ENCODE assay signal across 16 cellular contexts in the genomic region with DNA sequence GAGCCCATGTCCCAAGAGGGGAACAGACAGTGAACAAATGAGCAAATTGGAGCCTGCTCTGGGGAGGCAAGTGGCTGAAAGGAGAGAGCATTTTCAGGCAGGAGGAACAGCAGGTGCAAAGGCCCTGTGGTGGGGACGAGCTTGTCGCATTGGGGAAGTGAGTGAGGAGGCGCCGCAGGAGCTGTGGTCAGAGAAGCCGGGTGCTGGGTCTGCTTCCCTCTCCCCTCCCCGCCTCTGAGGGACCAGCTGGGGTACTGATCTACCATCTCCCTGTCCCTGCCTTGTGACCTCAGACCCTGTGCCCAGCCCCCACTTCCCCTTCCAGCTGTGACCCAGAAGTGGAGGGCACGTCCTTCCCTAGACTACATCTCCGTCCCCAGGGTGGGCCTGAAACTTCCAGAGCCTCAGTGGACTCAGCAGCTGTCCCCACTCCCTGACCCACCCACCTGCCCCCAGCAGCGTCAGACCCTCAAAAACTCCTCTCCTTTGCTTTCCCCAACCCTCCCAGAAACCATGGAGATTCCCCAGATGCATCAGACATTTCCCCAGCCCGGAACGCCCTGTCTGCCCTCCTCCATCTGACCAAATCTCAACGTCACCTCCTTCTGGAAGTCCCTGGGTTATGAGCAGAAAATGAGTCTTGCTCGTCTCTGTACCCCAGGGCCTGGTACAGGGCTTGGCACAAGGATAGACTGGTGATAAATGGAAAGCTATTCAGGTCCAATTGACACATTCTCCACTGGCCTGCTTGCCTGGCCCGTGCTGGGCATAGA. TPM values are rescaled to one million over a fixed set of nuclear protein-coding genes. Genes with fewer than 3 reads are reported as not detected.
DNase-seq lines count a peak whose midpoint lies in the region; ATAC-seq and TF ChIP-seq lines count a peak whose summit lies in the region.
"Had no signal": no experiment of that assay in that cellular context is flagged by ENCODE, and none has a peak within 500 bp of the region (broad histone marks: within the 10 kb centered on the region; RNA-seq: fewer than 3 reads in every experiment).

No MANE protein-coding gene starts in this region.

- H3K79me1 ChIP-seq in IMR-90 (ENCODE audit: low read depth in 1 of 2, low read length in 2 of 2) (no peaks in the 10 kb centered on the region), mesendoderm (ENCODE audit: low read length) (no peaks in the 10 kb centered on the region)

- no peak for ATAC-seq in IMR-90 (ENCODE audit: low read depth)
- ATAC-seq in GM18517 (IDR thresholded peaks at IDR 0.05; ENCODE audit: unreplicated experiment), result no peak
- ATAC-seq: activated T-cell treated with anti-CD3 and anti-CD28 coated beads, Interleukin-2, amount 50 U/mL, for 4 hours; body of pancreas; WTC11 had no signal

- H2BK20ac ChIP-seq in IMR-90 (ENCODE audit: low read depth, low read length), result no peak overlapping the region

- no peak overlapping the region for H3K9ac ChIP-seq in IMR-90 (ENCODE audit: low read depth, low read length)
- no peak overlapping the region for H3K9ac ChIP-seq in colonic mucosa (ENCODE audit: low read depth in 2 of 2, low read length in 2 of 2)
- no peak overlapping the region for H3K9ac ChIP-seq in mesendoderm (ENCODE audit: low read length)
- H3K9ac ChIP-seq: KMS-11 had no signal

- no peaks in the 10 kb centered on the region for H3K27me3 ChIP-seq in IMR-90 (ENCODE audit: control insufficient read depth, insufficient read depth, low read length)
- H3K27me3 ChIP-seq in colonic mucosa, result no peaks in the 10 kb centered on the region
- H3K27me3 ChIP-seq in mesendoderm (ENCODE audit: insufficient read depth, low read length, poor library complexity), result no peaks in the 10 kb centered on the region
- H3K27me3 ChIP-seq: body of pancreas had no signal

- H3K4me1 Mint-ChIP-seq in CD14-positive monocyte (peaks cover 31% of the 10 kb centered on the region), neural crest cell (peaks cover 4% of the 10 kb centered on the region)

- H3K27ac Mint-ChIP-seq in CD14-positive monocyte (peak overlapping the region; percentile 57 to 94 (median 91)), neural crest cell (ENCODE audit: unreplicated experiment) (peak overlapping the region; percentile 83)
- H3K27ac Mint-ChIP-seq: B cell, WTC11 had no signal

- no peak overlapping the region for H2AFZ ChIP-seq in IMR-90 (replicated peaks; ENCODE audit: low read length, poor library complexity)

- no peak overlapping the region for H4K8ac ChIP-seq in IMR-90 (ENCODE audit: low read depth in 2 of 2, low read length in 2 of 2)
- no peak overlapping the region for H4K8ac ChIP-seq in mesendoderm (ENCODE audit: low read depth, low read length)

- TF ChIP-seq CTCF in CD14-positive monocyte (IDR thresholded peaks at IDR 0.05) (no peak), IMR-90 (conservative IDR thresholded peaks at IDR 0.05; ENCODE audit: low read depth, low read length) (no peak), colonic mucosa (IDR thresholded peaks at IDR 0.05) (no peak), neural crest cell (conservative IDR thresholded peaks at IDR 0.05) (no peak)

- H3K4me3 Mint-ChIP-seq in CD14-positive monocyte (peak overlapping the region in 1 of 2 donors; percentile 51), neural crest cell (no peak overlapping the region)
- H3K4me3 Mint-ChIP-seq: activated T-cell treated with anti-CD3 and anti-CD28 coated beads, Interleukin-2, amount 50 U/mL, for 4 hours; B cell; WTC11 had no signal

- intact Hi-C loops in CD14-positive monocyte (cut with micrococcal nuclease) (loop anchor here in 1 of 2 donors (5.0 kb wide), 1 partner anchor 43 kb away; no protein-coding TSS in a partner anchor), IMR-90 (cut with micrococcal nuclease) (no loop called here), colonic mucosa (cut with DNase I) (no loop called here)

- H2BK15ac ChIP-seq in IMR-90 (ENCODE audit: low read depth, low read length) (no peak overlapping the region; the same call in 2 of the 3 replicates), mesendoderm (replicated peaks; ENCODE audit: low read depth) (no peak overlapping the region)

- no TSS peak for BruUV-seq in IMR-90 (replicated peaks; lab: Mats Ljungman, UMichigan)

- H3K27ac ChIP-seq in IMR-90 (ENCODE audit: insufficient read depth, low read length) (no peak overlapping the region), colonic mucosa (no peak overlapping the region), mesendoderm (ENCODE audit: low read depth, low read length) (no peak overlapping the region)
- H3K27ac ChIP-seq: KMS-11, SK-N-MC had no signal

- H3K9me3 Mint-ChIP-seq in CD14-positive monocyte, result peaks cover 22 to 30% (median 25%) of the 10 kb centered on the region in 7 donors
- H3K9me3 Mint-ChIP-seq in neural crest cell, result no peaks in the 10 kb centered on the region

- H3K4me3 ChIP-seq in IMR-90 (ENCODE audit: insufficient read depth, low read depth, low read length) (no peak overlapping the region), colonic mucosa (no peak overlapping the region), mesendoderm (ENCODE audit: low read length) (no peak overlapping the region)
- H3K4me3 ChIP-seq: body of pancreas, SK-N-MC had no signal

- dilution Hi-C loops in IMR-90 (cut with HindIII; ENCODE audit: low sequenced_read_pairs, unreplicated experiment), result no loop called here

- H2AK9ac ChIP-seq in IMR-90 (replicated peaks; ENCODE audit: low read depth, low read length, poor library complexity), result peak overlapping the region; percentile 16

- H3K56ac ChIP-seq in IMR-90 (ENCODE audit: extremely low read depth, insufficient read depth, low read length), result no peak overlapping the region
- H3K56ac ChIP-seq in mesendoderm (ENCODE audit: low read length), result no peak overlapping the region

- in situ Hi-C loops in IMR-90 (cut with MboI; ENCODE audit: low sequenced_read_pairs), result no loop called here

- peaks cover 14% of the 10 kb centered on the region for H3K9me1 ChIP-seq in IMR-90 (ENCODE audit: insufficient read depth, low read length)

- H3K9me3 ChIP-seq in IMR-90 (ENCODE audit: control insufficient read depth, insufficient read depth, low read length) (peaks cover 13% of the 10 kb centered on the region), colonic mucosa (no peaks in the 10 kb centered on the region)
- H3K9me3 ChIP-seq: body of pancreas had no signal

- no peak overlapping the region for H3K4me2 ChIP-seq in IMR-90 (ENCODE audit: low read depth, low read length)
- H3K4me2 ChIP-seq in mesendoderm (ENCODE audit: low read length), result no peak overlapping the region
- H3K4me2 ChIP-seq: KMS-11 had no signal

- no peak for TF ChIP-seq POLR2A in IMR-90 (IDR thresholded peaks at IDR 0.05; ENCODE audit: low read depth, low read length)

- H2BK5ac ChIP-seq in IMR-90 (ENCODE audit: low read depth, low read length, poor library complexity, severe bottlenecking) (no peak overlapping the region), mesendoderm (ENCODE audit: low read length) (no peak overlapping the region)

- no peak overlapping the region for H3K23ac ChIP-seq in IMR-90 (ENCODE audit: low read depth, low read length)
- H3K23ac ChIP-seq in mesendoderm (ENCODE audit: low read length), result no peak overlapping the region

- peak overlapping the region; percentile 37; the same call in 1 of the 2 replicates for H2AK5ac ChIP-seq in IMR-90 (ENCODE audit: low read depth, low read length)
- H2AK5ac ChIP-seq in mesendoderm (ENCODE audit: low read length), result no peak overlapping the region

- H4K91ac ChIP-seq in IMR-90 (ENCODE audit: insufficient read depth, low read depth, low read length), result no peak overlapping the region

- 94% methylated on average over 2 of the region's 14 CpGs; no CpG with 5 or more reads in 1 of the 2 experiments for WGBS in IMR-90 (ENCODE audit: extremely low coverage in 2 of 2, insufficient read length in 1 of 2), 2 experiments
- no CpG with 5 or more reads among the region's 14 CpGs for WGBS in mesendoderm (ENCODE audit: extremely low coverage, insufficient coverage, low lambda C conversion rate)

- H4K5ac ChIP-seq in IMR-90 (ENCODE audit: low read depth, low read length) (no peak overlapping the region), mesendoderm (ENCODE audit: low read length) (no peak overlapping the region)

- peaks cover 16 to 29% (median 17%) of the 10 kb centered on the region in 3 donors for H3K27me3 Mint-ChIP-seq in CD14-positive monocyte (ENCODE audit: low read depth in 3 of 3)
- H3K27me3 Mint-ChIP-seq in neural crest cell (ENCODE audit: low read depth), result no peaks in the 10 kb centered on the region

- no peaks in the 10 kb centered on the region for H3K79me2 ChIP-seq in mesendoderm (ENCODE audit: control insufficient read depth, insufficient read depth, low read length)

- CTCF ChIA-PET in IMR-90 (lab: Yijun Ruan, JAX), result no interaction called here

- H3K4ac ChIP-seq in IMR-90 (ENCODE audit: low read depth, low read length) (no peak overlapping the region; the same call in 1 of the 2 replicates), mesendoderm (ENCODE audit: low read depth, low read length) (no peak overlapping the region)

- H3K18ac ChIP-seq in IMR-90 (ENCODE audit: low read depth, low read length), result no peak overlapping the region
- H3K18ac ChIP-seq in mesendoderm (ENCODE audit: low read length), result no peak overlapping the region

- H3K36me3 Mint-ChIP-seq in CD14-positive monocyte (peaks cover 1 to 8% of the 10 kb centered on the region in 2 donors), neural crest cell (ENCODE audit: low read depth) (no peaks in the 10 kb centered on the region)
- H3K36me3 Mint-ChIP-seq: WTC11 had no signal

- POLR2A ChIA-PET in IMR-90 (lab: Charles Lee; ENCODE audit: unreplicated experiment), result no interaction called here

- DNase-seq in CD14-positive monocyte (ENCODE audit: low spot score), result peak; percentile 92
- no peak for DNase-seq in IMR-90
- DNase-seq in colonic mucosa, result peak; percentile 41
- DNase-seq in neural crest cell (ENCODE audit: low read depth, low spot score), result no peak
- no peak for DNase-seq in activated CD8-positive, alpha-beta memory T cell treated with anti-CD3 and anti-CD28 coated beads, Interleukin-2, amount 50 U/mL, for 48 hours
- DNase-seq in germinal center (ENCODE audit: low spot score), result no peak
- DNase-seq in mesendoderm, result no peak
- DNase-seq: activated T-cell treated with anti-CD3 and anti-CD28 coated beads, Interleukin-2, amount 50 U/mL, for 4 hours; NCI-H1694; NCI-H774 had no signal

- no peaks in the 10 kb centered on the region for H3K36me3 ChIP-seq in IMR-90 (ENCODE audit: control insufficient read depth, insufficient read depth, low read length)
- no peaks in the 10 kb centered on the region for H3K36me3 ChIP-seq in colonic mucosa
- H3K36me3 ChIP-seq in mesendoderm (ENCODE audit: control insufficient read depth, insufficient read depth, low read length), result no peaks in the 10 kb centered on the region

- TF ChIP-seq RAD21 in IMR-90 (IDR thresholded peaks at IDR 0.05; ENCODE audit: low read length), result no peak

- H3K14ac ChIP-seq in IMR-90 (replicated peaks; ENCODE audit: low read depth, low read length), result no peak overlapping the region

- H4K20me1 ChIP-seq in IMR-90 (ENCODE audit: insufficient read depth, low read length), result no peaks in the 10 kb centered on the region

- no peaks in the 10 kb centered on the region for H3K4me1 ChIP-seq in IMR-90 (ENCODE audit: control insufficient read depth, insufficient read depth, low read length)
- no peaks in the 10 kb centered on the region for H3K4me1 ChIP-seq in colonic mucosa
- H3K4me1 ChIP-seq in mesendoderm (ENCODE audit: control insufficient read depth, low read depth, low read length), result no peaks in the 10 kb centered on the region
- H3K4me1 ChIP-seq: body of pancreas had no signal

- 0 out of 2 replicates have a peak overlapping the region, but pooled peaks have one; percentile 15 for H2BK120ac ChIP-seq in IMR-90 (ENCODE audit: low read depth, low read length)
- no peak overlapping the region for H2BK120ac ChIP-seq in mesendoderm (ENCODE audit: low read depth, low read length)

RNA-seq across cellular contexts. Expression of gene PDGFB, which starts 19.7 kb away (rescaled TPM):
- polyA plus RNA-seq in CD14-positive monocyte (not detected), IMR-90 (2012; rRNA removed) (0.07 and 0.09 TPM in 2 replicates)
- total RNA-seq in IMR-90 (2012; rRNA removed) (not detected in 2 replicates), colonic mucosa (1 to 10 TPM; 1.9 to 5.6 TPM), neural crest cell (0.16 and 0.80 TPM in 2 replicates)
- polyA plus RNA-seq in IMR-90 (2012; cell fraction: cytosol; rRNA removed), result 0.09 and 0.10 TPM in 2 replicates
- 0.06 and 0.09 TPM in 2 replicates for polyA plus RNA-seq in IMR-90 (2012; cell fraction: nucleus; rRNA removed; ENCODE audit: low replicate concordance)
- 3.6 TPM for polyA plus RNA-seq in mesendoderm (2013, experiment 1 of 2)
- polyA plus RNA-seq in mesendoderm (2013, experiment 2 of 2), result 3.7 TPM
- total RNA-seq: B cell had no signal

RNA-seq across cellular contexts. Expression of gene RPL3, which starts 54.9 kb away (rescaled TPM):
- 100 to 1,000 TPM; 604 to 698 TPM for polyA plus RNA-seq in CD14-positive monocyte
- 2,871 and 3,750 TPM in 2 replicates for total RNA-seq in IMR-90 (2012; rRNA removed)
- polyA plus RNA-seq in IMR-90 (2012; rRNA removed), result 3,097 and 3,312 TPM in 2 replicates
- 2,912 and 3,812 TPM in 2 replicates for polyA plus RNA-seq in IMR-90 (2012; cell fraction: cytosol; rRNA removed)
- 2,181 and 2,704 TPM in 2 replicates for polyA plus RNA-seq in IMR-90 (2012; cell fraction: nucleus; rRNA removed; ENCODE audit: low replicate concordance)
- total RNA-seq in colonic mucosa, result 1,000 to 10,000 TPM; 1,796 to 1,829 TPM
- total RNA-seq in neural crest cell, result 2,294 and 2,333 TPM in 2 replicates
- 2,149 TPM for polyA plus RNA-seq in mesendoderm (2013, experiment 1 of 2)
- polyA plus RNA-seq in mesendoderm (2013, experiment 2 of 2), result 2,158 TPM

Comparison
In these comparisons a context has a peak if more than half of its experiments do, and no peak if none do; other contexts are left out.
1. DNase-seq: peak in CD14-positive monocyte (single experiment) and colonic mucosa (single experiment); none in IMR-90 (single experiment), neural crest cell (single experiment), activated CD8-positive, alpha-beta memory T cell treated with anti-CD3 and anti-CD28 coated beads, Interleukin-2, amount 50 U/mL, for 48 hours (single experiment), germinal center (single experiment) and mesendoderm (single experiment).